In the genomic region with DNA sequence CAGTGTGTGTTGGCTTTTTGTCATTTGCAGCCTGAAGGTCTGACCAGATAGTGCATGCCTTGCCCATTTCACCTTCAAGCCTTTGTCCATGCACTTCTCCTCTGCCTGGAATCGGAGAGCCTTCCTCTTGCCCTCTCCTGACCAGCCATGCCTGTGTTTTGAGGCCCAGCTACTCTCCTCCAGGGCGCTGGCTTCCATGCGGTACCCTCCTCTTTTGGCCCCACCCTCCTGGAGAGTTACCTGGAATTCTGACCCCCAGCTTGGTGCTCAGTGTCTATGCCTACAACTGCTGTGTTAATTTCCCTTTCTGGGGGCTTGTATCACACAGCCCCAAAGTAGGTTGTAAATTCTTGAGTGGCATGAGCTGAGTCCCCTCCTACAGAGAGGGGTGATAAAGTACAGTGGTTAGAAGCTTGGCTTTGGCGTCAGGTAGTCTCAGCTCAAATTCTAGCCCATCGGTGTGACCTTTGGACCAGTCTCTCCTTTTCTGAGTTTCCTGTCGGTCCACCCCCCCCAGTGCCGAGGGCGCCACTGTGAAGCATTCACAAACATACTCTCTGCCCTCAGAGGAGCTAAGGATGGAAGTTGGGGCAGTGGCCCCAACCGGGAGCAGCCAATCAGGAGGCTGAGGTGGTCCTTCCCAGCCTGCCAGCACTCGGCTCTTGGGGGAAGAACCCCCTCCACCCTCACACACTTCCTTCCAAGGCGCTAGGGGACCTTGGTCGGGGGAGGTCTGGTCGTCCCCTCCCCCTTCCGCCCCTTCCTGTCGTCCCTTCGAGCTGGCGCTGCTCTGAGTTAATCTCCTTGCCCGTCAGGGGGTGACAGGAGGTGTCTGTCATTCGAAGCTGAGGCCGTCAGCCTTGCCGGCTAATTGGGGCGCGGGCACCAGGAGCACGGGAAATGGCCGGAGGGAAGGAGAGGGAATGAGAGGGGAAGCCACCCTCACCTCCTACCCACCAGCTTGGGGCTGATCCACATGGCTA, we compare ENCODE assay signal across 9 cellular contexts. TPM values are rescaled to one million over a fixed set of nuclear protein-coding genes. Genes with fewer than 3 reads are reported as not detected.
DNase-seq lines count a peak whose midpoint lies in the region; ATAC-seq and TF ChIP-seq lines count a peak whose summit lies in the region.
"Had no signal": no experiment of that assay in that cellular context is flagged by ENCODE, and none has a peak within 500 bp of the region (broad histone marks: within the 10 kb centered on the region; RNA-seq: fewer than 3 reads in every experiment).

No MANE protein-coding gene starts in this region.

- ATAC-seq in HG02943 (IDR thresholded peaks at IDR 0.05; ENCODE audit: low read depth, unreplicated experiment), result peak; percentile 49
- ATAC-seq in WTC11, result peak; percentile 38
- ATAC-seq in right lobe of liver, result peak; percentile 41 to 64 (median 51)
- no peak for ATAC-seq in HG03460 (IDR thresholded peaks at IDR 0.05; ENCODE audit: unreplicated experiment)

- CTCF ChIA-PET in WTC11 (lab: Charles Lee), result interaction anchor here (0.9 to 5.8 kb wide), 18 partner anchors 8 to 137 kb away, joined by 3 to 86 read pairs (median 6); a partner anchor contains a TSS

- H3K4me3 ChIP-seq in right lobe of liver, result no peak overlapping the region
- no peak overlapping the region for H3K4me3 ChIP-seq in stomach

- no peaks in the 10 kb centered on the region for H3K9me3 Mint-ChIP-seq in WTC11

- no peaks in the 10 kb centered on the region for H3K36me3 ChIP-seq in right lobe of liver
- no peaks in the 10 kb centered on the region for H3K36me3 ChIP-seq in stomach

- peaks cover 21% of the 10 kb centered on the region for H3K27me3 Mint-ChIP-seq in WTC11 (ENCODE audit: low read depth)

- intact Hi-C loops in right lobe of liver (cut with DNase I), result no loop called here
- intact Hi-C loops in stomach (cut with DNase I; ENCODE audit: low total_unique reads), result no loop called here

- H3K4me1 ChIP-seq in right lobe of liver (peaks cover 0 to 31% (median 5%) of the 10 kb centered on the region in 4 donors), stomach (peaks cover 36 to 49% (median 44%) of the 10 kb centered on the region in 4 donors)

- peak overlapping the region; percentile 94 for H3K27ac Mint-ChIP-seq in WTC11

- WGBS in right lobe of liver (ENCODE audit: insufficient coverage, low coverage, low lambda C conversion rate, missing lambda C conversion rate), result 28% methylated on average over 15 of the region's 25 CpGs
- WGBS in stomach, 5 donors, result 31 to 49% (median 36%) methylated on average over 14 to 25 of the region's 25 CpGs

- H3K27me3 ChIP-seq in right lobe of liver (no peaks in the 10 kb centered on the region), stomach (peaks cover 0 to 19% (median 11%) of the 10 kb centered on the region in 3 donors)

- no peak for TF ChIP-seq EP300 in stomach (IDR thresholded peaks at IDR 0.05)

- TF ChIP-seq POLR2A in right lobe of liver (IDR thresholded peaks at IDR 0.05), result no peak
- TF ChIP-seq POLR2A in stomach (IDR thresholded peaks at IDR 0.05), result no peak

- peak; percentile 76 for DNase-seq in WTC11 (ENCODE audit: low spot score)
- peak in 1 of 3 donors; percentile 44 for DNase-seq in right lobe of liver
- DNase-seq in AG20443 (ENCODE audit: low spot score), result no peak
- no peak for DNase-seq in stomach
- DNase-seq in RKO (ENCODE audit: low spot score), result no peak
- DNase-seq: NCI-H2171 had no signal

- TF ChIP-seq CTCF in 22Rv1 (IDR thresholded peaks at IDR 0.05) (no peak), WTC11 (IDR thresholded peaks at IDR 0.05) (no peak), right lobe of liver (IDR thresholded peaks at IDR 0.05) (no peak), stomach (IDR thresholded peaks at IDR 0.05) (no peak)

- no peaks in the 10 kb centered on the region for H3K36me3 Mint-ChIP-seq in WTC11

- peak overlapping the region; percentile 46 for H3K4me3 Mint-ChIP-seq in WTC11

- H3K9me3 ChIP-seq in right lobe of liver (no peaks in the 10 kb centered on the region), stomach (no peaks in the 10 kb centered on the region)

- H3K4me1 Mint-ChIP-seq in WTC11, result peaks cover 54% of the 10 kb centered on the region

- POLR2A ChIA-PET in WTC11 (lab: Charles Lee), result interaction anchor here (0.8 to 6.8 kb wide), 7 partner anchors 9 to 63 kb away, joined by 4 to 89 read pairs (median 4); a partner anchor contains a TSS

- H3K27ac ChIP-seq in 22Rv1 (peak overlapping the region; percentile 71), right lobe of liver (no peak overlapping the region), stomach (peak overlapping the region in 1 of 5 donors; percentile 5)

TF ChIP-seq in WTC11, 78 proteins besides CTCF, POLR2A, EP300 and RAD21 (continues in another document):
- TF ChIP-seq SMAD3 (CRISPR knock-in tag; IDR thresholded peaks at IDR 0.05; ENCODE audit: borderline replicate concordance), result no peak
- no peak for TF ChIP-seq SOX15 (CRISPR knock-in tag; IDR thresholded peaks at IDR 0.05)
- TF ChIP-seq ETV6 (CRISPR knock-in tag; IDR thresholded peaks at IDR 0.05), result peak; percentile 78
- TF ChIP-seq, protein P1, sequence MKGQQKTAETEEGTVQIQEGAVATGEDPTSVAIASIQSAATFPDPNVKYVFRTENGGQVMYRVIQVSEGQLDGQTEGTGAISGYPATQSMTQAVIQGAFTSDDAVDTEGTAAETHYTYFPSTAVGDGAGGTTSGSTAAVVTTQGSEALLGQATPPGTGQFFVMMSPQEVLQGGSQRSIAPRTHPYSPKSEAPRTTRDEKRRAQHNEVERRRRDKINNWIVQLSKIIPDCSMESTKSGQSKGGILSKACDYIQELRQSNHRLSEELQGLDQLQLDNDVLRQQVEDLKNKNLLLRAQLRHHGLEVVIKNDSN (CRISPR knock-in tag; IDR thresholded peaks at IDR 0.05), result no peak
- TF ChIP-seq ATF1 (CRISPR knock-in tag; IDR thresholded peaks at IDR 0.05), result no peak
- TF ChIP-seq, protein P2, sequence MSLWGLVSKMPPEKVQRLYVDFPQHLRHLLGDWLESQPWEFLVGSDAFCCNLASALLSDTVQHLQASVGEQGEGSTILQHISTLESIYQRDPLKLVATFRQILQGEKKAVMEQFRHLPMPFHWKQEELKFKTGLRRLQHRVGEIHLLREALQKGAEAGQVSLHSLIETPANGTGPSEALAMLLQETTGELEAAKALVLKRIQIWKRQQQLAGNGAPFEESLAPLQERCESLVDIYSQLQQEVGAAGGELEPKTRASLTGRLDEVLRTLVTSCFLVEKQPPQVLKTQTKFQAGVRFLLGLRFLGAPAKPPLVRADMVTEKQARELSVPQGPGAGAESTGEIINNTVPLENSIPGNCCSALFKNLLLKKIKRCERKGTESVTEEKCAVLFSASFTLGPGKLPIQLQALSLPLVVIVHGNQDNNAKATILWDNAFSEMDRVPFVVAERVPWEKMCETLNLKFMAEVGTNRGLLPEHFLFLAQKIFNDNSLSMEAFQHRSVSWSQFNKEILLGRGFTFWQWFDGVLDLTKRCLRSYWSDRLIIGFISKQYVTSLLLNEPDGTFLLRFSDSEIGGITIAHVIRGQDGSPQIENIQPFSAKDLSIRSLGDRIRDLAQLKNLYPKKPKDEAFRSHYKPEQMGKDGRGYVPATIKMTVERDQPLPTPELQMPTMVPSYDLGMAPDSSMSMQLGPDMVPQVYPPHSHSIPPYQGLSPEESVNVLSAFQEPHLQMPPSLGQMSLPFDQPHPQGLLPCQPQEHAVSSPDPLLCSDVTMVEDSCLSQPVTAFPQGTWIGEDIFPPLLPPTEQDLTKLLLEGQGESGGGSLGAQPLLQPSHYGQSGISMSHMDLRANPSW (CRISPR knock-in tag; conservative IDR thresholded peaks at IDR 0.05; ENCODE audit: low read depth), result no peak
- TF ChIP-seq GABPB1 (CRISPR knock-in tag; IDR thresholded peaks at IDR 0.05), result no peak
- TF ChIP-seq, protein P3, sequence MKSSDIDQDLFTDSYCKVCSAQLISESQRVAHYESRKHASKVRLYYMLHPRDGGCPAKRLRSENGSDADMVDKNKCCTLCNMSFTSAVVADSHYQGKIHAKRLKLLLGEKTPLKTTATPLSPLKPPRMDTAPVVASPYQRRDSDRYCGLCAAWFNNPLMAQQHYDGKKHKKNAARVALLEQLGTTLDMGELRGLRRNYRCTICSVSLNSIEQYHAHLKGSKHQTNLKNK (CRISPR knock-in tag; IDR thresholded peaks at IDR 0.05), result no peak
- no peak for TF ChIP-seq ZNF671 (CRISPR knock-in tag; IDR thresholded peaks at IDR 0.05)
- no peak for TF ChIP-seq EMX1 (CRISPR knock-in tag; IDR thresholded peaks at IDR 0.05)
- TF ChIP-seq, protein P4, sequence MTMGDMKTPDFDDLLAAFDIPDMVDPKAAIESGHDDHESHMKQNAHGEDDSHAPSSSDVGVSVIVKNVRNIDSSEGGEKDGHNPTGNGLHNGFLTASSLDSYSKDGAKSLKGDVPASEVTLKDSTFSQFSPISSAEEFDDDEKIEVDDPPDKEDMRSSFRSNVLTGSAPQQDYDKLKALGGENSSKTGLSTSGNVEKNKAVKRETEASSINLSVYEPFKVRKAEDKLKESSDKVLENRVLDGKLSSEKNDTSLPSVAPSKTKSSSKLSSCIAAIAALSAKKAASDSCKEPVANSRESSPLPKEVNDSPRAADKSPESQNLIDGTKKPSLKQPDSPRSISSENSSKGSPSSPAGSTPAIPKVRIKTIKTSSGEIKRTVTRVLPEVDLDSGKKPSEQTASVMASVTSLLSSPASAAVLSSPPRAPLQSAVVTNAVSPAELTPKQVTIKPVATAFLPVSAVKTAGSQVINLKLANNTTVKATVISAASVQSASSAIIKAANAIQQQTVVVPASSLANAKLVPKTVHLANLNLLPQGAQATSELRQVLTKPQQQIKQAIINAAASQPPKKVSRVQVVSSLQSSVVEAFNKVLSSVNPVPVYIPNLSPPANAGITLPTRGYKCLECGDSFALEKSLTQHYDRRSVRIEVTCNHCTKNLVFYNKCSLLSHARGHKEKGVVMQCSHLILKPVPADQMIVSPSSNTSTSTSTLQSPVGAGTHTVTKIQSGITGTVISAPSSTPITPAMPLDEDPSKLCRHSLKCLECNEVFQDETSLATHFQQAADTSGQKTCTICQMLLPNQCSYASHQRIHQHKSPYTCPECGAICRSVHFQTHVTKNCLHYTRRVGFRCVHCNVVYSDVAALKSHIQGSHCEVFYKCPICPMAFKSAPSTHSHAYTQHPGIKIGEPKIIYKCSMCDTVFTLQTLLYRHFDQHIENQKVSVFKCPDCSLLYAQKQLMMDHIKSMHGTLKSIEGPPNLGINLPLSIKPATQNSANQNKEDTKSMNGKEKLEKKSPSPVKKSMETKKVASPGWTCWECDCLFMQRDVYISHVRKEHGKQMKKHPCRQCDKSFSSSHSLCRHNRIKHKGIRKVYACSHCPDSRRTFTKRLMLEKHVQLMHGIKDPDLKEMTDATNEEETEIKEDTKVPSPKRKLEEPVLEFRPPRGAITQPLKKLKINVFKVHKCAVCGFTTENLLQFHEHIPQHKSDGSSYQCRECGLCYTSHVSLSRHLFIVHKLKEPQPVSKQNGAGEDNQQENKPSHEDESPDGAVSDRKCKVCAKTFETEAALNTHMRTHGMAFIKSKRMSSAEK (CRISPR knock-in tag; IDR thresholded peaks at IDR 0.05; ENCODE audit: borderline replicate concordance), result no peak
- TF ChIP-seq RORB (CRISPR knock-in tag; IDR thresholded peaks at IDR 0.05), result no peak

RNA-seq across cellular contexts. Expression of a gene that starts 52.9 kb away (rescaled TPM):
- total RNA-seq in WTC11 (2021) (77.5 to 97.2 TPM (median 78.0 TPM) in 3 replicates), right lobe of liver (10 to 100 TPM; 44.5 to 84.9 (median 66.4) TPM), stomach (100 to 1,000 TPM in 1 of 5 donors, 10 to 100 TPM in 4; 25.9 to 101 (median 32.7) TPM)
- polyA plus RNA-seq in stomach, result 10 to 100 TPM; 18.3 to 26.3 (median 22.2) TPM
